In genomic region chr2:241509408-241509784, GRCh38 we compare ENCODE assay signal across 8 cellular contexts. TPM values are rescaled to one million over a fixed set of nuclear protein-coding genes. Genes with fewer than 3 reads are reported as not detected.
A peak's percentile ranks its signal among the peaks of the same experiment; 100 is the strongest.
DNase-seq lines count a peak whose midpoint lies in the region; ATAC-seq, FAIRE-seq and TF ChIP-seq lines count a peak whose summit lies in the region.

No MANE protein-coding gene starts in this region.

- ATAC-seq in HG02759 (IDR thresholded peaks at IDR 0.05; ENCODE audit: unreplicated experiment): no peak
- no peak for ATAC-seq in GM21619 (IDR thresholded peaks at IDR 0.05; ENCODE audit: unreplicated experiment)

- no peak for TF ChIP-seq EP300 in H1 (IDR thresholded peaks at IDR 0.05; ENCODE audit: borderline replicate concordance in 1 of 2, low read depth in 2 of 2, low read length in 2 of 2)
- no peak for TF ChIP-seq EP300 in neural cell (conservative IDR thresholded peaks at IDR 0.05; ENCODE audit: poor library complexity, severe bottlenecking)

- 0 out of 2 replicates have a peak overlapping the region, but pooled peaks have one; percentile 30 for H2BK5ac ChIP-seq in H1 (ENCODE audit: low read depth, low read length)

- H2AK5ac ChIP-seq in H1 (ENCODE audit: low read depth, low read length): no peak overlapping the region

- H4K5ac ChIP-seq in H1 (ENCODE audit: insufficient read length, low read depth, low read length): peak overlapping the region; percentile 39

- no peaks in the 10 kb centered on the region for H3K9me3 ChIP-seq in MG63
- H3K9me3 ChIP-seq in H1 (ENCODE audit: insufficient read depth in 2 of 2, low read depth in 1 of 2, low read length in 1 of 2): no peaks in the 10 kb centered on the region
- no peaks in the 10 kb centered on the region for H3K9me3 ChIP-seq in neural cell (ENCODE audit: low read length)

- TF ChIP-seq POLR2A in H1 (IDR thresholded peaks at IDR 0.05; ENCODE audit: control extremely low read depth in 1 of 2, low read depth in 2 of 2, low read length in 2 of 2): no peak

- peaks cover 7 to 21% of the 10 kb centered on the region in 2 experiments for H4K20me1 ChIP-seq in H1 (replicated peaks in 1 of 2; ENCODE audit: control insufficient read depth in 1 of 2, insufficient read depth in 2 of 2, low read length in 2 of 2)
- H4K20me1 ChIP-seq in neural cell (ENCODE audit: insufficient read depth): peaks cover 7% of the 10 kb centered on the region

- POLR2A ChIA-PET in H1 (lab: Charles Lee; ENCODE audit: partially characterized antibody): interaction anchor here (1.0 to 10.2 kb wide), 2 partner anchors 9 to 16 kb away, joined by 3 to 104 read pairs; no protein-coding TSS in a partner anchor

- H3K4me2 ChIP-seq in H1 (ENCODE audit: insufficient read depth in 1 of 2, low read depth in 2 of 2, low read length in 2 of 2) (peak overlapping the region; percentile 75 to 81), neural cell (ENCODE audit: low read length) (peak overlapping the region; percentile 60)

- H3K23me2 ChIP-seq in H1 (ENCODE audit: low read depth, low read length): peaks cover 17% of the 10 kb centered on the region

- no peak overlapping the region for H3K14ac ChIP-seq in H1 (ENCODE audit: insufficient read length)

- 63% methylated on average over 9 of the region's 9 CpGs; no CpG with 5 or more reads in 1 of the 2 experiments for WGBS in H1 (ENCODE audit: extremely low coverage in 1 of 2, insufficient coverage in 1 of 2, insufficient read length in 1 of 2, insufficient replicate concordance in 2 of 2, low coverage in 1 of 2, low lambda C conversion rate in 2 of 2, missing lambda C conversion rate in 1 of 2), 2 experiments

- H3K9me2 ChIP-seq in neural cell (ENCODE audit: insufficient read depth, low read length): no peaks in the 10 kb centered on the region

- H3K9ac ChIP-seq in H1 (replicated peaks in 1 of 4; ENCODE audit: extremely low read depth in 1 of 4, low read depth in 3 of 4, low read length in 3 of 4) (no peak overlapping the region), neural cell (ENCODE audit: low read length) (peak overlapping the region; percentile 81)

- H3K79me1 ChIP-seq in H1 (ENCODE audit: low read depth, low read length): peaks cover 14% of the 10 kb centered on the region

- H4K8ac ChIP-seq in H1 (ENCODE audit: extremely low read depth, insufficient read depth, low read length): no peak overlapping the region

- TF ChIP-seq CTCF in AG09309 (IDR thresholded peaks at IDR 0.05; ENCODE audit: control insufficient read depth, insufficient read depth, low read depth, low read length, missing control alignments) (no peak), H1 (IDR thresholded peaks at IDR 0.05; ENCODE audit: control extremely low read depth in 1 of 3, insufficient read depth in 1 of 3, low read depth in 1 of 3, low read length in 3 of 3) (no peak), neural cell (IDR thresholded peaks at IDR 0.05; ENCODE audit: poor library complexity, severe bottlenecking) (no peak)

- no peaks in the 10 kb centered on the region for H3F3A ChIP-seq in neural cell (ENCODE audit: insufficient read depth, low read length, poor library complexity, severe bottlenecking)

- peaks cover 2 to 15% (median 11%) of the 10 kb centered on the region in 4 experiments for H3K4me1 ChIP-seq in H1 (replicated peaks in 1 of 4; ENCODE audit: control insufficient read depth in 3 of 4, insufficient read depth in 4 of 4, low read length in 3 of 4)

- no peak overlapping the region for H2BK120ac ChIP-seq in H1 (replicated peaks; ENCODE audit: low read depth, low read length)

- no peak overlapping the region; the same call in 1 of the 2 replicates for H2BK15ac ChIP-seq in H1 (ENCODE audit: low read length)

- peak overlapping the region; percentile 57 for H3K4me3 ChIP-seq in AG09309 (ENCODE audit: control insufficient read depth, low read depth, low read length)
- peak overlapping the region; percentile 88 for H3K4me3 ChIP-seq in MG63
- H3K4me3 ChIP-seq in H1 (ENCODE audit: extremely low read depth in 1 of 4, insufficient read depth in 2 of 4, low read depth in 3 of 4, low read length in 4 of 4): peak overlapping the region; percentile 39 to 91 (median 55)
- peak overlapping the region; percentile 99 for H3K4me3 ChIP-seq in neural cell (ENCODE audit: low read length)

- no peak for FAIRE-seq in H1 (lab: Jason Lieb, UNC)

- H3K27ac ChIP-seq in H1 (ENCODE audit: low read depth, low read length): no peak overlapping the region
- H3K27ac ChIP-seq in neural cell (ENCODE audit: low read length): peak overlapping the region; percentile 82

- CTCF ChIA-PET in H1 (lab: Charles Lee; ENCODE audit: partially characterized antibody): interaction anchor here (0.5 to 1.2 kb wide), 4 partner anchors 23 to 101 kb away, joined by 3 to 4 read pairs (median 3); no protein-coding TSS in a partner anchor

- H2BK12ac ChIP-seq in H1 (ENCODE audit: low read depth, low read length): peak overlapping the region; percentile 65; the same call in 1 of the 2 replicates

- H4K91ac ChIP-seq in H1 (replicated peaks; ENCODE audit: insufficient read length, low read length): peak overlapping the region; percentile 95

- H3K36me3 ChIP-seq in MG63 (peaks cover 16% of the 10 kb centered on the region), H1 (ENCODE audit: control insufficient read depth in 2 of 4, insufficient read depth in 4 of 4, low read length in 3 of 4) (no peaks in the 10 kb centered on the region), neural cell (ENCODE audit: insufficient read depth, low read length) (no peaks in the 10 kb centered on the region)

- no peak overlapping the region; the same call in 1 of the 2 replicates for H3K18ac ChIP-seq in H1 (ENCODE audit: extremely low read depth, low read length)

- DNase-seq in AG09309 (ENCODE audit: low read depth): no peak
- no peak for DNase-seq in MG63
- DNase-seq in H1 (ENCODE audit: low read depth in 1 of 2, low spot score in 2 of 2): no peak
- no peak for DNase-seq in HuH-7 (ENCODE audit: low spot score)
- no peak for DNase-seq in cerebellar cortex (ENCODE audit: low spot score)

- H2AFZ ChIP-seq in H1 (ENCODE audit: low read length) (0 out of 2 replicates have a peak overlapping the region, but pooled peaks have one; percentile 51), neural cell (ENCODE audit: low read depth, low read length) (no peak overlapping the region)

- no peak overlapping the region for H2BK20ac ChIP-seq in H1 (ENCODE audit: low read length)

- H3K79me2 ChIP-seq in H1 (ENCODE audit: control insufficient read depth in 1 of 2, insufficient read depth in 2 of 2, low read length in 2 of 2): peaks cover 11 to 34% of the 10 kb centered on the region in 2 experiments
- H3K79me2 ChIP-seq in neural cell (replicated peaks; ENCODE audit: insufficient read depth, low read length): peaks cover 27% of the 10 kb centered on the region

- TF ChIP-seq RAD21 in H1 (IDR thresholded peaks at IDR 0.05 in 1 of 2, conservative IDR thresholded peaks at IDR 0.05 in 1 of 2; ENCODE audit: low read depth in 2 of 2, low read length in 2 of 2) (no peak), neural cell (conservative IDR thresholded peaks at IDR 0.05) (no peak)

- H3K4ac ChIP-seq in H1 (replicated peaks; ENCODE audit: insufficient read length, low read depth, low read length): peak overlapping the region; percentile 74

- H3K27me3 ChIP-seq in MG63: no peaks in the 10 kb centered on the region
- H3K27me3 ChIP-seq in H1 (replicated peaks in 1 of 4; ENCODE audit: control insufficient read depth in 3 of 4, extremely low read depth in 1 of 4, insufficient read depth in 3 of 4, low read length in 3 of 4): peaks cover 0 to 9% (median 5%) of the 10 kb centered on the region in 4 experiments; a peak in 4 of 7 replicates
- H3K27me3 ChIP-seq in neural cell (ENCODE audit: insufficient read depth, low read depth, low read length): no peaks in the 10 kb centered on the region

- H3K23ac ChIP-seq in H1 (ENCODE audit: insufficient read length): no peak overlapping the region

- no peak overlapping the region for H3K56ac ChIP-seq in H1 (replicated peaks; ENCODE audit: insufficient read length, low read depth, low read length)

TF ChIP-seq in H1, 55 proteins besides CTCF, POLR2A, EP300 and RAD21 (continues in another document):
- TF ChIP-seq SAP30 (IDR thresholded peaks at IDR 0.05; ENCODE audit: insufficient read depth, insufficient replicate concordance, low read length): no peak
- TF ChIP-seq SP1 (IDR thresholded peaks at IDR 0.05; ENCODE audit: low read depth, low read length): no peak
- no peak for TF ChIP-seq CEBPB (IDR thresholded peaks at IDR 0.05; ENCODE audit: low read depth, low read length)

TF ChIP-seq in neural cell, 6 proteins besides CTCF, POLR2A, EP300 and RAD21 (continues in another document):
- no peak for TF ChIP-seq SMC3 (conservative IDR thresholded peaks at IDR 0.05; ENCODE audit: poor library complexity)

RNA-seq across cellular contexts. Expression of gene STK25, which starts 1.0 kb away (rescaled TPM):
- total RNA-seq in MG63 (2014; rRNA removed; shearing (Covaris generic); ENCODE audit: low replicate concordance): 176 and 432 TPM in 2 replicates
- total RNA-seq in H1 (2021; fragmentation: NEBNext Ultra II Directional; extraction: Animal tissue kit (Norgen Biotek cat#: 25700)): 159 and 162 TPM in 2 replicates
- polyA plus RNA-seq in H1 (2011; rRNA removed): 546 and 743 TPM in 2 replicates
- polyA plus RNA-seq in H1 (2011; cell fraction: cytosol; rRNA removed): 422 TPM
- 1,385 TPM for polyA plus RNA-seq in H1 (2011; cell fraction: nucleus; rRNA removed)
- 179 to 242 TPM (median 225 TPM) in 4 replicates for polyA plus RNA-seq in H1 (2012, experiment 1 of 2)
- polyA plus RNA-seq in H1 (2012, experiment 2 of 2): 236 TPM
- polyA plus RNA-seq in H1 (2013, experiment 1 of 2): 117 TPM
- polyA plus RNA-seq in H1 (2013, experiment 2 of 2): 108 TPM
- polyA minus RNA-seq in H1 (2011; rRNA and poly(A)+ RNA removed): 256 and 338 TPM in 2 replicates
- polyA minus RNA-seq in H1 (2011; cell fraction: cytosol; rRNA and poly(A)+ RNA removed): 108 TPM
- polyA minus RNA-seq in H1 (2011; cell fraction: nucleus; rRNA and poly(A)+ RNA removed): 190 TPM
- polyA plus RNA-seq in neural cell: 580 and 628 TPM in 2 replicates
- 230 and 246 TPM in 2 replicates for polyA minus RNA-seq in neural cell

RNA-seq across cellular contexts. Expression of gene BOK, which starts 49.1 kb away (rescaled TPM):
- 1.6 and 6.8 TPM in 2 replicates for total RNA-seq in MG63 (2014; rRNA removed; shearing (Covaris generic); ENCODE audit: low replicate concordance)
- total RNA-seq in H1 (2021; fragmentation: NEBNext Ultra II Directional; extraction: Animal tissue kit (Norgen Biotek cat#: 25700)): 33.7 and 34.7 TPM in 2 replicates
- 37.6 and 47.9 TPM in 2 replicates for polyA plus RNA-seq in H1 (2011; rRNA removed)
- polyA plus RNA-seq in H1 (2011; cell fraction: cytosol; rRNA removed): 33.5 TPM
- polyA plus RNA-seq in H1 (2011; cell fraction: nucleus; rRNA removed): 50.2 TPM
- polyA plus RNA-seq in H1 (2012, experiment 1 of 2): 18.3 to 27.4 TPM (median 25.2 TPM) in 4 replicates
- polyA plus RNA-seq in H1 (2012, experiment 2 of 2): 30.5 TPM
- 25.1 TPM for polyA plus RNA-seq in H1 (2013, experiment 1 of 2)
- polyA plus RNA-seq in H1 (2013, experiment 2 of 2): 24.1 TPM
- 14.2 and 14.4 TPM in 2 replicates for polyA minus RNA-seq in H1 (2011; rRNA and poly(A)+ RNA removed)
- polyA minus RNA-seq in H1 (2011; cell fraction: cytosol; rRNA and poly(A)+ RNA removed): 13.2 TPM
- polyA minus RNA-seq in H1 (2011; cell fraction: nucleus; rRNA and poly(A)+ RNA removed): 12.3 TPM
- polyA plus RNA-seq in neural cell: 2.3 and 3.9 TPM in 2 replicates
- 1.2 and 1.3 TPM in 2 replicates for polyA minus RNA-seq in neural cell
